8 cellular contexts compared by ENCODE assay signal in the genomic region with DNA sequence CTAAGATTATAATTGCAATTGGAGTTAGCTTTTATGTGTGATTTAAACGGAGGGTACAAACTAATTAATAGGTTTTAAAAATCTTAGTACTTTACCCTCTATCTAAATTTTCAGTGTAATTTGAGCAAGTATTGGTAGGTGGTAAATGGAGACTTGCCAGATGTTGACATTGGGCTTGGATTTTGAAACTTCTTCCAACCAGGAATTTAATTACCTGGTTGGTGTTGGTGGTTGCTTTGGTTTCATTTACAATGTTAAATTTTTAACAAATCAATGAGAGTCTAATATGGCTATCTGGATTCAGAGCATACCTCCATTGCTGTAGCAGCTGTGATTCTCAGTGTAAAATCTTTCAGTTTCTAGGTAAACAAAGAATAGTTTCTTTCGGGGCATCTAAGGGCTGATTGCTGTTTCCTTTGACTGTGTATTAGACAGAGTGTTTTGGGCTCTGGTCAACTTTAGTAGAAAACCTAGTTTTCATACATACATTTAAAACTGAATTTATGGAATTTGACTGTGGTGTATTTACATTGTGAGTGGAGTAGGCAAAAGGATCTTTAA. TPM values are rescaled to one million over a fixed set of nuclear protein-coding genes. Genes with fewer than 3 reads are reported as not detected.
DNase-seq lines count a peak whose midpoint lies in the region; ATAC-seq and FAIRE-seq lines count a peak whose summit lies in the region.

No MANE protein-coding gene starts in this region.

- ATAC-seq in activated T-cell treated with anti-CD3 and anti-CD28 coated beads, Interleukin-2, amount 50 U/mL, for 72 hours (replicated peaks in 1 of 2), result no peak
- ATAC-seq in activated T-cell treated with anti-CD3 and anti-CD28 coated beads, Interleukin-2, amount 50 U/mL, for 4 hours, result no peak
- ATAC-seq in right cardiac atrium, result no peak

- H3K27ac ChIP-seq in HUES48 (ENCODE audit: low read depth, low read length) (no peak overlapping the region), right cardiac atrium (ENCODE audit: low read length) (no peak overlapping the region), thymus (ENCODE audit: low read depth) (no peak overlapping the region)

- H3K4me3 ChIP-seq in HUES48 (ENCODE audit: low read depth, low read length), result peak overlapping the region; percentile 81
- peak overlapping the region; percentile 75 for H3K4me3 ChIP-seq in right cardiac atrium (ENCODE audit: low read length)
- peak overlapping the region; percentile 92 for H3K4me3 ChIP-seq in thymus (ENCODE audit: low read length)

- H3K9me3 Mint-ChIP-seq in activated T-cell treated with anti-CD3 and anti-CD28 coated beads, Interleukin-2, amount 50 U/mL, for 72 hours, result no peaks in the 10 kb centered on the region
- H3K9me3 Mint-ChIP-seq in activated T-cell treated with anti-CD3 and anti-CD28 coated beads, Interleukin-2, amount 50 U/mL, for 4 hours, result no peaks in the 10 kb centered on the region

- peaks cover 60% of the 10 kb centered on the region for H3K27me3 Mint-ChIP-seq in activated T-cell treated with anti-CD3 and anti-CD28 coated beads, Interleukin-2, amount 50 U/mL, for 72 hours (ENCODE audit: low read depth)
- peaks cover 51% of the 10 kb centered on the region for H3K27me3 Mint-ChIP-seq in activated T-cell treated with anti-CD3 and anti-CD28 coated beads, Interleukin-2, amount 50 U/mL, for 4 hours (ENCODE audit: low read depth)

- no peak overlapping the region for H3K9ac ChIP-seq in HUES48 (ENCODE audit: low read depth, low read length)

- peak overlapping the region; percentile 61 for H3K27ac Mint-ChIP-seq in activated T-cell treated with anti-CD3 and anti-CD28 coated beads, Interleukin-2, amount 50 U/mL, for 72 hours

- peaks cover 0 to 9% of the 10 kb centered on the region in 2 donors for H3K36me3 Mint-ChIP-seq in activated T-cell treated with anti-CD3 and anti-CD28 coated beads, Interleukin-2, amount 50 U/mL, for 72 hours (ENCODE audit: insufficient read depth in 2 of 2)
- no peaks in the 10 kb centered on the region for H3K36me3 Mint-ChIP-seq in activated T-cell treated with anti-CD3 and anti-CD28 coated beads, Interleukin-2, amount 50 U/mL, for 4 hours (ENCODE audit: insufficient read depth)

- no peaks in the 10 kb centered on the region for H3K27me3 ChIP-seq in HUES48 (ENCODE audit: control insufficient read depth, insufficient read depth, low read length)
- no peaks in the 10 kb centered on the region for H3K27me3 ChIP-seq in right cardiac atrium (ENCODE audit: control insufficient read depth, insufficient read depth)
- no peaks in the 10 kb centered on the region for H3K27me3 ChIP-seq in thymus (ENCODE audit: control insufficient read depth, insufficient read depth)

- H3K4me1 ChIP-seq in HUES48 (ENCODE audit: control insufficient read depth, insufficient read depth, low read length) (peaks cover 16% of the 10 kb centered on the region), right cardiac atrium (ENCODE audit: control insufficient read depth, insufficient read depth, low read length) (peaks cover 7% of the 10 kb centered on the region), thymus (ENCODE audit: control insufficient read depth, insufficient read depth, low read length) (peaks cover 16% of the 10 kb centered on the region)

- H3K36me3 ChIP-seq in HUES48 (ENCODE audit: control insufficient read depth, insufficient read depth, low read length) (peaks cover 36% of the 10 kb centered on the region), thymus (ENCODE audit: control insufficient read depth, insufficient read depth) (peaks cover 3% of the 10 kb centered on the region)

- peak overlapping the region; percentile 86 to 87 for H3K4me3 Mint-ChIP-seq in activated T-cell treated with anti-CD3 and anti-CD28 coated beads, Interleukin-2, amount 50 U/mL, for 72 hours
- H3K4me3 Mint-ChIP-seq in activated T-cell treated with anti-CD3 and anti-CD28 coated beads, Interleukin-2, amount 50 U/mL, for 4 hours, result no peak overlapping the region

- 45% methylated on average over 2 of the region's 2 CpGs for WGBS in right cardiac atrium
- WGBS in thymus, result 8% methylated on average over 2 of the region's 2 CpGs

- FAIRE-seq in urothelium cell line (lab: Jason Lieb, UNC), result no peak

- DNase-seq in activated T-cell treated with anti-CD3 and anti-CD28 coated beads, Interleukin-2, amount 50 U/mL, for 72 hours, result no peak
- no peak for DNase-seq in activated T-cell treated with anti-CD3 and anti-CD28 coated beads, Interleukin-2, amount 50 U/mL, for 4 hours
- DNase-seq in right cardiac atrium (no peak), NCI-H524 treated with DMSO at 0.1 percent for 48 hours (lab: John Stamatoyannopoulos, UW) (no peak), urothelium cell line (ENCODE audit: low spot score) (no peak), NCI-H526 (lab: John Stamatoyannopoulos, UW) (no peak)

- peaks cover 46% of the 10 kb centered on the region for H3K4me1 Mint-ChIP-seq in activated T-cell treated with anti-CD3 and anti-CD28 coated beads, Interleukin-2, amount 50 U/mL, for 72 hours (ENCODE audit: low read depth)
- H3K4me1 Mint-ChIP-seq in activated T-cell treated with anti-CD3 and anti-CD28 coated beads, Interleukin-2, amount 50 U/mL, for 4 hours (ENCODE audit: low read depth), result peaks cover 9% of the 10 kb centered on the region

- intact Hi-C loops in right cardiac atrium (cut with DNase I), result loop anchor here in 3 of 4 donors (10.0 kb wide), 4 partner anchors 135 to 1085 kb away; no protein-coding TSS in a partner anchor

- H3K9me3 ChIP-seq in HUES48 (ENCODE audit: control insufficient read depth, insufficient read depth, low read length) (no peaks in the 10 kb centered on the region), right cardiac atrium (ENCODE audit: control insufficient read depth, low read length) (no peaks in the 10 kb centered on the region), thymus (ENCODE audit: control insufficient read depth) (peaks cover 1% of the 10 kb centered on the region)

RNA-seq across cellular contexts. Expression of a gene that starts 1.9 kb away (rescaled TPM):
- total RNA-seq in activated T-cell treated with anti-CD3 and anti-CD28 coated beads, Interleukin-2, amount 50 U/mL, for 72 hours, result 10 to 100 TPM; 28.9 to 37.8 TPM
- total RNA-seq in activated T-cell treated with anti-CD3 and anti-CD28 coated beads, Interleukin-2, amount 50 U/mL, for 4 hours, result 1 to 10 TPM; 2.7 to 4.2 (median 4.0) TPM
- total RNA-seq in right cardiac atrium, result 10 to 100 TPM; 15.1 to 20.1 (median 18.5) TPM
- polyA plus RNA-seq in right cardiac atrium (5.2 TPM), thymus (28.1 TPM)
